Comparison of ENCODE assay signal across 24 cellular contexts in genomic region chr14:92898732-92899131, GRCh38. TPM values are rescaled to one million over a fixed set of nuclear protein-coding genes. Genes with fewer than 3 reads are reported as not detected.
DNase-seq lines count a peak whose midpoint lies in the region; ATAC-seq and TF ChIP-seq lines count a peak whose summit lies in the region.
"Had no signal": no experiment of that assay in that cellular context is flagged by ENCODE, and none has a peak within 500 bp of the region (broad histone marks: within the 10 kb centered on the region; RNA-seq: fewer than 3 reads in every experiment).

No MANE protein-coding gene starts in this region.

- peaks cover 4 to 25% of the 10 kb centered on the region in 2 experiments for H3K4me1 ChIP-seq in HCT116 (ENCODE audit: control insufficient read depth in 1 of 2, insufficient read depth in 2 of 2, low read length in 2 of 2)
- no peaks in the 10 kb centered on the region for H3K4me1 ChIP-seq in mucosa of descending colon (ENCODE audit: low read depth)
- H3K4me1 ChIP-seq: breast epithelium, gastroesophageal sphincter had no signal

- no peak for TF ChIP-seq POLR2A in HCT116 (IDR thresholded peaks at IDR 0.05; ENCODE audit: borderline replicate concordance, extremely low read depth, insufficient read depth, insufficient read length)

- no peaks in the 10 kb centered on the region for H4K20me1 ChIP-seq in HCT116 (ENCODE audit: insufficient read depth)

- H3K4me3 Mint-ChIP-seq in activated T-cell treated with anti-CD3 and anti-CD28 coated beads, Interleukin-2, amount 50 U/mL, for 24 hours = peak overlapping the region; percentile 18
- peak overlapping the region in 1 of 2 donors; percentile 73 for H3K4me3 Mint-ChIP-seq in activated T-cell treated with anti-CD3 and anti-CD28 coated beads, Interleukin-2, amount 50 U/mL, for 72 hours
- H3K4me3 Mint-ChIP-seq in activated CD8-positive, alpha-beta T cell treated with anti-CD3 and anti-CD28 coated beads for 36 hours = no peak overlapping the region
- H3K4me3 Mint-ChIP-seq: CD4-positive, alpha-beta T cell; IgD-negative memory B cell; nephron; type B pancreatic cell had no signal

- H3K27me3 Mint-ChIP-seq in activated T-cell treated with anti-CD3 and anti-CD28 coated beads, Interleukin-2, amount 50 U/mL, for 24 hours = peaks cover 41% of the 10 kb centered on the region
- H3K27me3 Mint-ChIP-seq in activated T-cell treated with anti-CD3 and anti-CD28 coated beads, Interleukin-2, amount 50 U/mL, for 72 hours (ENCODE audit: low read depth) = peaks cover 27% of the 10 kb centered on the region
- peaks cover 22% of the 10 kb centered on the region for H3K27me3 Mint-ChIP-seq in activated CD8-positive, alpha-beta T cell treated with anti-CD3 and anti-CD28 coated beads for 36 hours

- peak overlapping the region; percentile 51 for H2AFZ ChIP-seq in HCT116 (ENCODE audit: low read depth, low read length, poor library complexity, severe bottlenecking)
- H2AFZ ChIP-seq: hepatocyte had no signal

- H3K27ac ChIP-seq in HCT116 (ENCODE audit: low read depth, low read length) = no peak overlapping the region
- H3K27ac ChIP-seq: breast epithelium, gastroesophageal sphincter, hepatocyte had no signal

- no peak overlapping the region for H3K9ac ChIP-seq in HCT116 (ENCODE audit: low read length)

- no peak overlapping the region for H3K27ac Mint-ChIP-seq in activated T-cell treated with anti-CD3 and anti-CD28 coated beads, Interleukin-2, amount 50 U/mL, for 24 hours
- no peak overlapping the region for H3K27ac Mint-ChIP-seq in activated T-cell treated with anti-CD3 and anti-CD28 coated beads, Interleukin-2, amount 50 U/mL, for 72 hours
- peak overlapping the region; percentile 77 for H3K27ac Mint-ChIP-seq in activated CD8-positive, alpha-beta T cell treated with anti-CD3 and anti-CD28 coated beads for 36 hours
- H3K27ac Mint-ChIP-seq: CD4-positive, alpha-beta T cell; IgD-negative memory B cell; nephron; type B pancreatic cell had no signal

- intact Hi-C loops in HCT116 (cut with micrococcal nuclease) = no loop called here
- intact Hi-C loops in activated CD8-positive, alpha-beta T cell treated with anti-CD3 and anti-CD28 coated beads for 36 hours (cut with micrococcal nuclease) = no loop called here
- intact Hi-C loops in mucosa of descending colon (cut with DNase I, micrococcal nuclease) = no loop called here

- H3K9me3 ChIP-seq in HCT116 (ENCODE audit: control insufficient read depth in 1 of 2, insufficient read depth in 1 of 2, low read depth in 1 of 2, low read length in 2 of 2) = no peaks in the 10 kb centered on the region
- no peaks in the 10 kb centered on the region for H3K9me3 ChIP-seq in mucosa of descending colon

- BruUV-seq in HCT116 (replicated peaks; lab: Mats Ljungman, UMichigan) = no TSS peak

- peak overlapping the region; percentile 47; the same call in 1 of the 2 replicates for H3K4me2 ChIP-seq in HCT116 (ENCODE audit: low read length)
- H3K4me2 ChIP-seq: hepatocyte had no signal

- H3K36me3 Mint-ChIP-seq in activated T-cell treated with anti-CD3 and anti-CD28 coated beads, Interleukin-2, amount 50 U/mL, for 24 hours (ENCODE audit: low read depth) = no peaks in the 10 kb centered on the region
- H3K36me3 Mint-ChIP-seq in activated T-cell treated with anti-CD3 and anti-CD28 coated beads, Interleukin-2, amount 50 U/mL, for 72 hours (ENCODE audit: insufficient read depth in 2 of 2) = peaks cover 0 to 4% of the 10 kb centered on the region in 2 donors
- H3K36me3 Mint-ChIP-seq in activated CD8-positive, alpha-beta T cell treated with anti-CD3 and anti-CD28 coated beads for 36 hours (ENCODE audit: low read depth) = no peaks in the 10 kb centered on the region
- H3K36me3 Mint-ChIP-seq: IgD-negative memory B cell, type B pancreatic cell had no signal

- peaks cover 3% of the 10 kb centered on the region for H3K9me3 Mint-ChIP-seq in activated T-cell treated with anti-CD3 and anti-CD28 coated beads, Interleukin-2, amount 50 U/mL, for 24 hours
- H3K9me3 Mint-ChIP-seq in activated T-cell treated with anti-CD3 and anti-CD28 coated beads, Interleukin-2, amount 50 U/mL, for 72 hours = peaks cover 5% of the 10 kb centered on the region in 2 donors
- H3K9me3 Mint-ChIP-seq in activated CD8-positive, alpha-beta T cell treated with anti-CD3 and anti-CD28 coated beads for 36 hours = peaks cover 10% of the 10 kb centered on the region
- H3K9me3 Mint-ChIP-seq: type B pancreatic cell had no signal

- TF ChIP-seq CTCF in HCT116 (IDR thresholded peaks at IDR 0.05 in 2 of 3, conservative IDR thresholded peaks at IDR 0.05 in 1 of 3; ENCODE audit: borderline replicate concordance in 1 of 3, insufficient read depth in 1 of 3, low read depth in 2 of 3, low read length in 2 of 3) = no peak
- TF ChIP-seq CTCF in activated CD8-positive, alpha-beta T cell treated with anti-CD3 and anti-CD28 coated beads for 36 hours (IDR thresholded peaks at IDR 0.05) = no peak
- TF ChIP-seq CTCF in mucosa of descending colon (IDR thresholded peaks at IDR 0.05) = no peak

- DNase-seq in activated T-cell treated with anti-CD3 and anti-CD28 coated beads, Interleukin-2, amount 50 U/mL, for 24 hours = no peak
- no peak for DNase-seq in activated T-cell treated with anti-CD3 and anti-CD28 coated beads, Interleukin-2, amount 50 U/mL, for 72 hours
- DNase-seq in HCT116 (ENCODE audit: low read depth, low spot score) = no peak
- DNase-seq in activated CD8-positive, alpha-beta T cell treated with anti-CD3 and anti-CD28 coated beads for 36 hours = peak; percentile 16
- DNase-seq in EL = no peak
- no peak for DNase-seq in mucosa of descending colon
- DNase-seq in NCI-H2227 treated with DMSO at 0.1 percent for 48 hours (lab: John Stamatoyannopoulos, UW) = no peak
- DNase-seq: activated T-cell treated with anti-CD3 and anti-CD28 coated beads, Interleukin-2, amount 50 U/mL, for 1 hour; DMS 273 treated with DMSO at 0.1 percent for 48 hours; NCI-H1436 treated with DMSO at 0.1 percent for 48 hours; NCI-H2107; NCI-H446 treated with DMSO at 0.1 percent for 48 hours had no signal

- POLR2A ChIA-PET in HCT116 (lab: Charles Lee) = no interaction called here
- POLR2A ChIA-PET in activated CD8-positive, alpha-beta T cell treated with anti-CD3 and anti-CD28 coated beads for 36 hours (lab: Charles Lee) = interaction anchor here (1.4 kb wide), 1 partner anchor 14 kb away, joined by 4 read pairs; no protein-coding TSS in a partner anchor

- CTCF ChIA-PET in HCT116 (lab: Charles Lee) = no interaction called here
- CTCF ChIA-PET in activated CD8-positive, alpha-beta T cell treated with anti-CD3 and anti-CD28 coated beads for 36 hours (lab: Charles Lee) = no interaction called here

- H3K9me2 ChIP-seq in HCT116 (ENCODE audit: insufficient read depth) = no peaks in the 10 kb centered on the region

- H3K4me3 ChIP-seq in HCT116 (replicated peaks in 1 of 2; ENCODE audit: low read depth in 1 of 2, low read length in 2 of 2) = no peak overlapping the region
- no peak overlapping the region for H3K4me3 ChIP-seq in mucosa of descending colon
- H3K4me3 ChIP-seq: breast epithelium, gastroesophageal sphincter, hepatocyte had no signal

- no peak for ATAC-seq in activated T-cell treated with anti-CD3 and anti-CD28 coated beads, Interleukin-2, amount 50 U/mL, for 72 hours (replicated peaks in 1 of 2)
- ATAC-seq in HCT116 (no peak), esophagus mucosa (peak; percentile 18), mucosa of descending colon (no peak)
- peak; percentile 10 for ATAC-seq in activated CD8-positive, alpha-beta T cell treated with anti-CD3 and anti-CD28 coated beads for 36 hours
- ATAC-seq: gastroesophageal sphincter had no signal

- peaks cover 34% of the 10 kb centered on the region for H3K4me1 Mint-ChIP-seq in activated T-cell treated with anti-CD3 and anti-CD28 coated beads, Interleukin-2, amount 50 U/mL, for 24 hours (ENCODE audit: low read depth)
- peaks cover 37% of the 10 kb centered on the region for H3K4me1 Mint-ChIP-seq in activated T-cell treated with anti-CD3 and anti-CD28 coated beads, Interleukin-2, amount 50 U/mL, for 72 hours (ENCODE audit: low read depth)
- H3K4me1 Mint-ChIP-seq in activated CD8-positive, alpha-beta T cell treated with anti-CD3 and anti-CD28 coated beads for 36 hours (ENCODE audit: low read depth) = peaks cover 28% of the 10 kb centered on the region
- H3K4me1 Mint-ChIP-seq: IgD-negative memory B cell had no signal

- no peak for TF ChIP-seq RAD21 in HCT116 (IDR thresholded peaks at IDR 0.05; ENCODE audit: low read depth)

- peaks cover 11% of the 10 kb centered on the region; the same call in 1 of the 2 replicates for H3K27me3 ChIP-seq in HCT116 (ENCODE audit: insufficient read depth, low read length)

- RAD21 ChIA-PET in HCT116 (lab: Charles Lee; ENCODE audit: low non-redundant PET in 1 of 2, low total read pairs in 2 of 2, uncharacterized antibody in 2 of 2, unreplicated experiment in 2 of 2) = no interaction called here

- H3K36me3 ChIP-seq in HCT116 (ENCODE audit: control insufficient read depth in 1 of 2, insufficient read depth in 2 of 2, low read length in 2 of 2) (no peaks in the 10 kb centered on the region), mucosa of descending colon (ENCODE audit: low read depth) (no peaks in the 10 kb centered on the region)
- H3K36me3 ChIP-seq: breast epithelium, gastroesophageal sphincter had no signal

- H3K79me2 ChIP-seq in HCT116 (ENCODE audit: insufficient read depth, low read length) = no peaks in the 10 kb centered on the region
- H3K79me2 ChIP-seq: hepatocyte had no signal

TF ChIP-seq in HCT116, 20 proteins besides CTCF, POLR2A, EP300 and RAD21 (continues in another document):
- TF ChIP-seq CEBPB (IDR thresholded peaks at IDR 0.05; ENCODE audit: low read depth) (no peak), SIN3A (IDR thresholded peaks at IDR 0.05; ENCODE audit: low read depth) (no peak), YY1 (IDR thresholded peaks at IDR 0.05; ENCODE audit: extremely low read depth, insufficient replicate concordance, low read depth, low read length) (no peak), EGR1 (IDR thresholded peaks at IDR 0.05; ENCODE audit: low read depth) (no peak), CBX3 (IDR thresholded peaks at IDR 0.05; ENCODE audit: low read depth) (no peak), POLR2AphosphoS5 (IDR thresholded peaks at IDR 0.05; ENCODE audit: low read depth, low read length) (no peak), SP1 (IDR thresholded peaks at IDR 0.05; ENCODE audit: low read depth) (no peak), ZFX (IDR thresholded peaks at IDR 0.05) (no peak), MAX (IDR thresholded peaks at IDR 0.05) (no peak)

RNA-seq across cellular contexts. Expression of gene CHGA, which starts 24.2 kb away (rescaled TPM):
- not detected for total RNA-seq in activated T-cell treated with anti-CD3 and anti-CD28 coated beads, Interleukin-2, amount 50 U/mL, for 72 hours
- total RNA-seq in HCT116 (2021; ENCODE audit: unreplicated experiment) (not detected), esophagus mucosa (0.08 TPM), mucosa of descending colon (100 to 1,000 TPM in 2 of 3 donors, 10 to 100 TPM in 1; 39.1 to 236 (median 187) TPM)
- polyA plus RNA-seq in HCT116 (2012) = 0.09 TPM in 1 of 2 replicates, not detected in the other
- total RNA-seq in activated CD8-positive, alpha-beta T cell treated with anti-CD3 and anti-CD28 coated beads for 36 hours = not detected
- total RNA-seq: CD4-positive, alpha-beta T cell; HT-29; lung microvascular endothelial cell; mononuclear cell; RPMI7951 had no signal

Comparison
In these comparisons a context has a peak if more than half of its experiments do, and no peak if none do; other contexts are left out.
1. ATAC-seq: peak in activated CD8-positive, alpha-beta T cell treated with anti-CD3 and anti-CD28 coated beads for 36 hours (single experiment) and esophagus mucosa (single experiment); none in activated T-cell treated with anti-CD3 and anti-CD28 coated beads, Interleukin-2, amount 50 U/mL, for 72 hours (0 of 2), HCT116 (single experiment) and mucosa of descending colon (single experiment).
2. RNA of gene CHGA, which starts 24.2 kb away (total RNA-seq): 39.1 to 236 TPM in mucosa of descending colon; not detected in HCT116 (single experiment), 0.08 TPM in esophagus mucosa (single experiment), not detected in activated T-cell treated with anti-CD3 and anti-CD28 coated beads, Interleukin-2, amount 50 U/mL, for 72 hours and not detected in activated CD8-positive, alpha-beta T cell treated with anti-CD3 and anti-CD28 coated beads for 36 hours; every median in the first group is over 10 times any median in the second.